8 cellular contexts compared by ENCODE assay signal in the genomic region with DNA sequence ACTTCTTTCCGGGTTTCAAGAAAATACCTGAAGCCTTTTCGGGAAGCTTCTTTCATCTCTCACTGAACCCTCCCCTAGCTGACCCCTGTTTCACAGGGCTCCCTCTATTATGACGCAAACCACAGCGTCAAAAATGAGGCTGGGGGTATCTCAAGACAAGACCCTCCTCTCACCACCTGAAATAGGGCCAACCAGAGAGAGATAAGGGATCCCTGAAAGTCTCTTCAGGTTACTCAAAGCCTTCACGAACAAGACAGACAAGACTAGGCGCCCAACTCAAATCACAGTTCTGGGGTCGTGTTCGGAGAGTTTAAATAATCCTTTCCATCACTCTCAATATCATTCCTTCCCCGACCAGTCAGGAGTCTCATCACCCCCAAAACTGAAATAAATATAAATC. TPM values are rescaled to one million over a fixed set of nuclear protein-coding genes. Genes with fewer than 3 reads are reported as not detected.
A peak's percentile ranks its signal among the peaks of the same experiment; 100 is the strongest.
DNase-seq lines count a peak whose midpoint lies in the region; ATAC-seq and TF ChIP-seq lines count a peak whose summit lies in the region.

No MANE protein-coding gene starts in this region.

- 0% methylated on average over 5 to 9 of the region's 9 CpGs for WGBS in body of pancreas, 2 donors
- WGBS in urinary bladder, result 0% methylated on average over 9 of the region's 9 CpGs

- H3K4me1 ChIP-seq in cardiac muscle cell (ENCODE audit: low read depth), result peaks cover 5% of the 10 kb centered on the region
- H3K4me1 ChIP-seq in body of pancreas, result peaks cover 11% of the 10 kb centered on the region
- H3K4me1 ChIP-seq in urinary bladder (ENCODE audit: insufficient read depth), result no peaks in the 10 kb centered on the region

- peaks cover 3% of the 10 kb centered on the region for H3K36me3 Mint-ChIP-seq in memory B cell

- peak overlapping the region; percentile 94 for H3K27ac Mint-ChIP-seq in memory B cell

- H3K27me3 ChIP-seq in cardiac muscle cell, result no peaks in the 10 kb centered on the region
- H3K27me3 ChIP-seq in body of pancreas, result no peaks in the 10 kb centered on the region

- TF ChIP-seq CTCF in cardiac muscle cell (IDR thresholded peaks at IDR 0.05; ENCODE audit: low read depth, low read length), result no peak
- no peak for TF ChIP-seq CTCF in body of pancreas (IDR thresholded peaks at IDR 0.05)

- peak overlapping the region; percentile 91 for H3K4me3 Mint-ChIP-seq in memory B cell

- peak overlapping the region; percentile 82 for H3K4me3 ChIP-seq in cardiac muscle cell
- peak overlapping the region in 1 of 2 donors; percentile 39 for H3K4me3 ChIP-seq in body of pancreas
- H3K4me3 ChIP-seq in urinary bladder (ENCODE audit: low read depth, low read length), result peak overlapping the region; percentile 58

- peaks cover 14% of the 10 kb centered on the region for H3K4me1 Mint-ChIP-seq in memory B cell

- intact Hi-C loops in left cardiac atrium (cut with DNase I) (no loop called here), body of pancreas (cut with DNase I) (no loop called here)

- TF ChIP-seq POLR2A in body of pancreas (IDR thresholded peaks at IDR 0.05), result no peak

- no peaks in the 10 kb centered on the region for H3K9me3 Mint-ChIP-seq in memory B cell

- no peak for DNase-seq in cardiac muscle cell (ENCODE audit: low read depth in 1 of 2, low spot score in 1 of 2)
- DNase-seq in left cardiac atrium, result no peak
- DNase-seq in body of pancreas, result no peak
- no peak for DNase-seq in memory B cell (ENCODE audit: low spot score in 2 of 2)
- no peak for DNase-seq in CD1c-positive myeloid dendritic cell (ENCODE audit: extremely low spot score)
- DNase-seq in midbrain (lab: John Stamatoyannopoulos, UW), result no peak

- ATAC-seq in left cardiac atrium (no peak), body of pancreas (no peak), memory B cell (ENCODE audit: low read depth) (no peak), GM21723 (IDR thresholded peaks at IDR 0.05; ENCODE audit: unreplicated experiment) (no peak)

- H3K36me3 ChIP-seq in cardiac muscle cell, result peaks cover 3% of the 10 kb centered on the region
- no peaks in the 10 kb centered on the region for H3K36me3 ChIP-seq in body of pancreas (replicated peaks in 1 of 2; ENCODE audit: insufficient read depth in 1 of 2, low read depth in 2 of 2)
- no peaks in the 10 kb centered on the region for H3K36me3 ChIP-seq in urinary bladder (ENCODE audit: insufficient read depth)

- H3K27ac ChIP-seq in cardiac muscle cell (peak overlapping the region; percentile 99), body of pancreas (peak overlapping the region in 3 of 4 donors; percentile 84 to 96 (median 95)), urinary bladder (ENCODE audit: low read depth) (no peak overlapping the region)

- no peaks in the 10 kb centered on the region for H3K27me3 Mint-ChIP-seq in memory B cell

- H3K9me3 ChIP-seq in cardiac muscle cell (ENCODE audit: low read depth) (no peaks in the 10 kb centered on the region), body of pancreas (no peaks in the 10 kb centered on the region)

RNA-seq across cellular contexts. Expression of gene PHF8, which starts 1.2 kb away (rescaled TPM):
- total RNA-seq in cardiac muscle cell (12.7 and 18.6 TPM in 2 replicates), left cardiac atrium (10 to 100 TPM in 1 of 2 donors, 1 to 10 TPM in 1; 10.0 to 12.4 TPM), body of pancreas (10 to 100 TPM; 19.2 to 27.7 TPM), urinary bladder (20.1 TPM)
- polyA plus RNA-seq in cardiac muscle cell (9.4 and 12.3 TPM in 2 replicates), urinary bladder (11.8 TPM)
